8 cellular contexts compared by ENCODE assay signal in the genomic region with DNA sequence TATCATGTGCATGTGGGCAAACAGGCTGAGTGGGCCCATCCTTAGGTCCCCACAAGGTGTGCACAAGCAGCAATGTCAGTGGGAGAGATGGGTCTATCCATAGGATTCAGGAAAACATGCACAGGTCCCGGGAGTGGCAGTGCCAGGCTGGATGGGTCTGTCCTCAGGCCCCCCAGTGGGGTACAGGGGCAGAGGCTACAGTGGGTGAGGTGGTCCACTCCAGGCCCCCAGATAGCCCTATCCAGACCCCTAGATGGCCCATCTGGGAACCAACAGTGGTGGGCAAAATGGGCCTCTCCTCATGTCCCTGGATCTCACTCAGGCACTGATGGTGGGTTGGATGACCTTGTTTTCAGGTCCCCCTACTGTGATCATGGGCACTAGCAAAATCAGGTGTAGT.
"Had no signal": no experiment of that assay in that cellular context is flagged by ENCODE, and none has a peak within 500 bp of the region (broad histone marks: within the 10 kb centered on the region; RNA-seq: fewer than 3 reads in every experiment).

No MANE protein-coding gene starts in this region.

- ATAC-seq: GM23338, HepG2 had no signal

- H3K27ac ChIP-seq: HL-60, KMS-11 had no signal

- H3K4me3 Mint-ChIP-seq: GM23338, H9, IgD-negative memory B cell had no signal

- H3K4me3 ChIP-seq: GM23338 had no signal

- H3K36me3 Mint-ChIP-seq: IgD-negative memory B cell had no signal

- H3K4me1 Mint-ChIP-seq: GM23338, H9, IgD-negative memory B cell had no signal

- H3K27ac Mint-ChIP-seq: GM23338, H9, IgD-negative memory B cell had no signal

- DNase-seq: HCEC 1CT, KBM-7 had no signal

- H3K27me3 Mint-ChIP-seq: IgD-negative memory B cell had no signal
